In the genomic region with DNA sequence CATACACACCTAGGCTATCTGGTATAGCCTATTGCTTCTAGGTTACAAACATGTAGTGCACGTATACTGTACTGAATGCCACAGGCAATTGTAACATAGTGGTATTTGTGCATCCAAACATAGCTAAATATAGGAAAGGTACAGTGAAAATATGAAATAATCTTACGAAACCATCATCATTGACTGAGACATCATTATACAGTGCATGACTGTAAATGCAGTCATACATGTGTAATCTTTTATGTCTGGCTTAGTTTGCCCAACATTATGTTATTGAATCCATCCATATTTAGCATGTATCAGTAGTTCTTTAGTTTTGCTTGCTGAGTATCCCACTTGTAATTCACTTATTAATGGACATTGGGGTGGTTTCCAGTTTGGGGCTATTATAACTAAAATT, we compare ENCODE assay signal across 35 cellular contexts.
"Had no signal": no experiment of that assay in that cellular context is flagged by ENCODE, and none has a peak within 500 bp of the region (broad histone marks: within the 10 kb centered on the region; RNA-seq: fewer than 3 reads in every experiment).

No MANE protein-coding gene starts in this region.

- H3K4me2 ChIP-seq: KMS-11 had no signal

- H3K4me3 ChIP-seq: MG63 had no signal

- H3K36me3 ChIP-seq: MG63 had no signal

- H3K27me3 ChIP-seq: MG63 had no signal

- H3K9me3 ChIP-seq: MG63 had no signal

- DNase-seq: Karpas-422, Kasumi-1, KG1, MG63, MM.1S, MV-4-11, NCI-H1048, NCI-H1092 treated with DMSO at 0.1 percent for 48 hours, NCI-H1105, NCI-H1105 treated with DMSO at 0.1 percent for 48 hours, NCI-H1417, NCI-H1417 treated with DMSO at 0.1 percent for 48 hours, NCI-H1436, NCI-H1436 treated with DMSO at 0.1 percent for 48 hours, NCI-H146, NCI-H1694, NCI-H1694 treated with DMSO at 0.1 percent for 48 hours, NCI-H187, NCI-H187 treated with DMSO at 0.1 percent for 48 hours, NCI-H1930, NCI-H2029, NCI-H2029 treated with DMSO at 0.1 percent for 48 hours, NCI-H2081, NCI-H2081 treated with DMSO at 0.1 percent for 48 hours, NCI-H2107, NCI-H2171, NCI-H2171 treated with DMSO at 0.1 percent for 48 hours, NCI-H2227 treated with DMSO at 0.1 percent for 48 hours, NCI-H226, NCI-H345, NCI-H446, NCI-H446 treated with DMSO at 0.1 percent for 48 hours, NCI-H510A, NCI-H510A treated with DMSO at 0.1 percent for 48 hours had no signal

- H3K27ac ChIP-seq: KMS-11 had no signal

- H3K9ac ChIP-seq: KMS-11 had no signal
